Comparison of ENCODE assay signal across 8 cellular contexts in genomic region chr6:31079656-31080261, GRCh38. TPM values are rescaled to one million over a fixed set of nuclear protein-coding genes. Genes with fewer than 3 reads are reported as not detected.
DNase-seq lines count a peak whose midpoint lies in the region; ATAC-seq, FAIRE-seq and TF ChIP-seq lines count a peak whose summit lies in the region.

No MANE protein-coding gene starts in this region.

- H3K9me3 ChIP-seq in HEK293 (ENCODE audit: control insufficient read depth, insufficient read depth, low read depth, low read length) (no peaks in the 10 kb centered on the region), H1 (ENCODE audit: insufficient read depth in 2 of 2, low read depth in 1 of 2, low read length in 1 of 2) (no peaks in the 10 kb centered on the region), mucosa of descending colon (no peaks in the 10 kb centered on the region)

- peak overlapping the region; percentile 87; the same call in 1 of the 2 replicates for H2BK12ac ChIP-seq in H1 (ENCODE audit: low read depth, low read length)

- H3K18ac ChIP-seq in H1 (ENCODE audit: extremely low read depth, low read length): no peak overlapping the region

- no peaks in the 10 kb centered on the region for H3K36me3 ChIP-seq in HEK293 (ENCODE audit: control insufficient read depth in 2 of 2, insufficient read depth in 1 of 2, low read length in 2 of 2)
- H3K36me3 ChIP-seq in H1 (ENCODE audit: control insufficient read depth in 2 of 4, insufficient read depth in 4 of 4, low read length in 3 of 4): no peaks in the 10 kb centered on the region
- no peaks in the 10 kb centered on the region for H3K36me3 ChIP-seq in mucosa of descending colon (ENCODE audit: low read depth)

- no peak for FAIRE-seq in H1 (lab: Jason Lieb, UNC)

- no peak overlapping the region for H2AK5ac ChIP-seq in H1 (ENCODE audit: low read depth, low read length)

- no peaks in the 10 kb centered on the region for H4K20me1 ChIP-seq in H1 (replicated peaks in 1 of 2; ENCODE audit: control insufficient read depth in 1 of 2, insufficient read depth in 2 of 2, low read length in 2 of 2)

- H3K4me3 ChIP-seq in AG10803 (ENCODE audit: low read length): no peak overlapping the region
- 0 out of 2 replicates have a peak overlapping the region, but pooled peaks have one; percentile 16 for H3K4me3 ChIP-seq in HEK293 (ENCODE audit: low read depth, low read length)
- H3K4me3 ChIP-seq in H1 (ENCODE audit: extremely low read depth in 1 of 4, insufficient read depth in 2 of 4, low read depth in 3 of 4, low read length in 4 of 4): no peak overlapping the region
- H3K4me3 ChIP-seq in mucosa of descending colon: no peak overlapping the region

- DNase-seq in AG10803 (ENCODE audit: low read depth) (peak; percentile 58), NOMO-1 treated with dmso at 0.1 percent for 144 hours (lab: John Stamatoyannopoulos, UW; ENCODE audit: unreplicated experiment) (peak; percentile 26), H1 (ENCODE audit: low read depth in 1 of 2, low spot score in 2 of 2) (peak; percentile 29 to 84), mucosa of descending colon (peak in 2 of 3 donors; percentile 59 to 86)
- DNase-seq in activated CD8-positive, alpha-beta memory T cell treated with anti-CD3 and anti-CD28 coated beads, Interleukin-2, amount 50 U/mL, for 1 hour (ENCODE audit: extremely low read depth): peak; percentile 33
- peak; percentile 33 to 46 for DNase-seq in stimulated activated CD8-positive, alpha-beta memory T cell treated with anti-CD3 and anti-CD28 coated beads, Interleukin-7, amount 100 ng/mL, for 1 hour (ENCODE audit: low read depth in 2 of 2)

- ATAC-seq in mucosa of descending colon (peak; percentile 85), GM18519 (IDR thresholded peaks at IDR 0.05; ENCODE audit: low FRiP score, unreplicated experiment) (no peak)

- H3K14ac ChIP-seq in H1 (ENCODE audit: insufficient read length): no peak overlapping the region

- H4K5ac ChIP-seq in H1 (ENCODE audit: insufficient read length, low read depth, low read length): no peak overlapping the region

- no peak overlapping the region for H3K23ac ChIP-seq in H1 (ENCODE audit: insufficient read length)

- POLR2A ChIA-PET in HEK293 (lab: Yijun Ruan, JAX): interaction anchor here (0.5 to 1.5 kb wide), 6 partner anchors 9 to 168 kb away, joined by 3 to 15 read pairs (median 3); partner anchors contain the start of gene VARS2
- POLR2A ChIA-PET in H1 (lab: Charles Lee; ENCODE audit: partially characterized antibody): interaction anchor here (0.6 to 1.8 kb wide), 7 partner anchors 9 to 543 kb away, joined by 3 to 5 read pairs (median 4); partner anchors contain the start of gene VARS2

- H3K4ac ChIP-seq in H1 (replicated peaks; ENCODE audit: insufficient read length, low read depth, low read length): no peak overlapping the region

- no peak overlapping the region for H2BK5ac ChIP-seq in H1 (ENCODE audit: low read depth, low read length)

- 38% methylated on average over 22 of the region's 22 CpGs; no CpG with 5 or more reads in 1 of the 2 experiments for WGBS in H1 (ENCODE audit: extremely low coverage in 1 of 2, insufficient coverage in 1 of 2, insufficient read length in 1 of 2, insufficient replicate concordance in 2 of 2, low coverage in 1 of 2, low lambda C conversion rate in 2 of 2, missing lambda C conversion rate in 1 of 2), 2 experiments

- H3K79me1 ChIP-seq in H1 (ENCODE audit: low read depth, low read length): no peaks in the 10 kb centered on the region

- H3K27ac ChIP-seq in HEK293 (ENCODE audit: extremely low read depth, low read depth, low read length): no peak overlapping the region
- no peak overlapping the region for H3K27ac ChIP-seq in H1 (ENCODE audit: low read depth, low read length)

- H3K23me2 ChIP-seq in H1 (ENCODE audit: low read depth, low read length): 0 out of 2 replicates have a peak, but pooled peaks cover 2% of the 10 kb centered on the region

- H3K79me2 ChIP-seq in H1 (ENCODE audit: control insufficient read depth in 1 of 2, insufficient read depth in 2 of 2, low read length in 2 of 2): no peaks in the 10 kb centered on the region

- no peak overlapping the region for H3K9ac ChIP-seq in H1 (replicated peaks in 1 of 4; ENCODE audit: extremely low read depth in 1 of 4, low read depth in 3 of 4, low read length in 3 of 4)

- H4K8ac ChIP-seq in H1 (ENCODE audit: extremely low read depth, insufficient read depth, low read length): no peak overlapping the region

- TF ChIP-seq POLR2A in H1 (IDR thresholded peaks at IDR 0.05; ENCODE audit: control extremely low read depth in 1 of 2, low read depth in 2 of 2, low read length in 2 of 2): no peak

- no peak overlapping the region for H2BK120ac ChIP-seq in H1 (replicated peaks; ENCODE audit: low read depth, low read length)

- H2AFZ ChIP-seq in H1 (ENCODE audit: low read length): peak overlapping the region; percentile 81; the same call in 1 of the 2 replicates

- H4K91ac ChIP-seq in H1 (replicated peaks; ENCODE audit: insufficient read length, low read length): no peak overlapping the region

- H2BK15ac ChIP-seq in H1 (ENCODE audit: low read length): no peak overlapping the region; the same call in 1 of the 2 replicates

- peak; percentile 79 to 88 for TF ChIP-seq RAD21 in H1 (IDR thresholded peaks at IDR 0.05 in 1 of 2, conservative IDR thresholded peaks at IDR 0.05 in 1 of 2; ENCODE audit: low read depth in 2 of 2, low read length in 2 of 2)

- H3K4me2 ChIP-seq in H1 (ENCODE audit: insufficient read depth in 1 of 2, low read depth in 2 of 2, low read length in 2 of 2): peak overlapping the region in 1 of 2 experiments; percentile 37; a peak in 2 of 4 replicates

- H3K4me1 ChIP-seq in HEK293 (ENCODE audit: control insufficient read depth, insufficient read depth, low read length) (0 out of 2 replicates have a peak, but pooled peaks cover 6% of the 10 kb centered on the region), H1 (replicated peaks in 1 of 4; ENCODE audit: control insufficient read depth in 3 of 4, insufficient read depth in 4 of 4, low read length in 3 of 4) (peaks cover 0 to 4% (median 3%) of the 10 kb centered on the region in 4 experiments; a peak in 6 of 7 replicates), mucosa of descending colon (ENCODE audit: low read depth) (peaks cover 3% of the 10 kb centered on the region)

- CTCF ChIA-PET in HEK293 (lab: Yijun Ruan, JAX): interaction anchor here (0.6 to 8.9 kb wide), 67 partner anchors 8 to 751 kb away, joined by 3 to 206 read pairs (median 4); partner anchors contain the start of genes DDR1, IER3, PSORS1C1 and VARS2
- CTCF ChIA-PET in H1 (lab: Charles Lee; ENCODE audit: partially characterized antibody): interaction anchor here (0.5 to 13.3 kb wide), 68 partner anchors 7 to 627 kb away, joined by 3 to 285 read pairs (median 4); partner anchors contain the start of genes MUC22, MUCL3, POU5F1 and PSORS1C2

- TF ChIP-seq EP300 in H1 (IDR thresholded peaks at IDR 0.05; ENCODE audit: borderline replicate concordance in 1 of 2, low read depth in 2 of 2, low read length in 2 of 2): peak in 1 of 2 experiments; percentile 28; a peak in 1 of 3 replicates

- intact Hi-C loops in mucosa of descending colon (cut with DNase I, micrococcal nuclease): loop anchor here in 1 of 2 donors (10.0 kb wide), 1 partner anchor 255 kb away; no protein-coding TSS in a partner anchor

- TF ChIP-seq CTCF in AG10803 (conservative IDR thresholded peaks at IDR 0.05; ENCODE audit: low read length): peak; percentile 84
- peak; percentile 49; the same call in 1 of the 2 replicates for TF ChIP-seq CTCF in HEK293 (tag by site-specific recombination; IDR thresholded peaks at IDR 0.05)
- peak; percentile 27 to 83 (median 76) for TF ChIP-seq CTCF in H1 (IDR thresholded peaks at IDR 0.05; ENCODE audit: control extremely low read depth in 1 of 3, insufficient read depth in 1 of 3, low read depth in 1 of 3, low read length in 3 of 3)
- TF ChIP-seq CTCF in mucosa of descending colon (IDR thresholded peaks at IDR 0.05): peak; percentile 53

- H3K56ac ChIP-seq in H1 (replicated peaks; ENCODE audit: insufficient read length, low read depth, low read length): no peak overlapping the region

- H2BK20ac ChIP-seq in H1 (ENCODE audit: low read length): 0 out of 2 replicates have a peak overlapping the region, but pooled peaks have one; percentile 48

- H3K27me3 ChIP-seq in H1 (replicated peaks in 1 of 4; ENCODE audit: control insufficient read depth in 3 of 4, extremely low read depth in 1 of 4, insufficient read depth in 3 of 4, low read length in 3 of 4): no peaks in the 10 kb centered on the region

RNA-seq across cellular contexts. Expression of gene C6orf15, which starts 32.6 kb away (rescaled TPM):
- total RNA-seq in H1 (2021; fragmentation: NEBNext Ultra II Directional; extraction: Animal tissue kit (Norgen Biotek cat#: 25700)): not detected in 2 replicates
- 0.06 TPM in 1 of 2 replicates, not detected in the other for polyA plus RNA-seq in H1 (2011; rRNA removed)
- not detected for polyA plus RNA-seq in H1 (2011; cell fraction: cytosol; rRNA removed)
- 0.30 TPM for polyA plus RNA-seq in H1 (2011; cell fraction: nucleus; rRNA removed)
- not detected in 4 replicates for polyA plus RNA-seq in H1 (2012, experiment 1 of 2)
- polyA plus RNA-seq in H1 (2012, experiment 2 of 2): not detected
- 0.06 TPM for polyA plus RNA-seq in H1 (2013, experiment 1 of 2)
- not detected for polyA plus RNA-seq in H1 (2013, experiment 2 of 2)
- 0.25 TPM in 1 of 2 replicates, not detected in the other for polyA minus RNA-seq in H1 (2011; rRNA and poly(A)+ RNA removed)
- polyA minus RNA-seq in H1 (2011; cell fraction: cytosol; rRNA and poly(A)+ RNA removed): 1.0 TPM
- not detected for polyA minus RNA-seq in H1 (2011; cell fraction: nucleus; rRNA and poly(A)+ RNA removed)
- not detected for total RNA-seq in mucosa of descending colon

RNA-seq across cellular contexts. Expression of gene PSORS1C1, which starts 34.8 kb away (rescaled TPM):
- total RNA-seq in H1 (2021; fragmentation: NEBNext Ultra II Directional; extraction: Animal tissue kit (Norgen Biotek cat#: 25700)): 0.36 and 0.52 TPM in 2 replicates
- 0.12 and 0.30 TPM in 2 replicates for polyA plus RNA-seq in H1 (2011; rRNA removed)
- 0.37 TPM for polyA plus RNA-seq in H1 (2011; cell fraction: cytosol; rRNA removed)
- polyA plus RNA-seq in H1 (2011; cell fraction: nucleus; rRNA removed): 1.7 TPM
- polyA plus RNA-seq in H1 (2012, experiment 1 of 2): 0.20 to 0.64 TPM (median 0.48 TPM) in 4 replicates
- polyA plus RNA-seq in H1 (2012, experiment 2 of 2): not detected
- polyA plus RNA-seq in H1 (2013, experiment 1 of 2): 0.12 TPM
- 0.55 TPM for polyA plus RNA-seq in H1 (2013, experiment 2 of 2)
- 0.09 TPM in 1 of 2 replicates, not detected in the other for polyA minus RNA-seq in H1 (2011; rRNA and poly(A)+ RNA removed)
- polyA minus RNA-seq in H1 (2011; cell fraction: cytosol; rRNA and poly(A)+ RNA removed): not detected
- not detected for polyA minus RNA-seq in H1 (2011; cell fraction: nucleus; rRNA and poly(A)+ RNA removed)
- 10 to 100 TPM in 1 of 3 donors, 1 to 10 TPM in 2; 2.4 to 11.1 (median 4.6) TPM for total RNA-seq in mucosa of descending colon

RNA-seq across cellular contexts. Expression of gene CDSN, which starts 40.5 kb away (rescaled TPM):
- not detected in 2 replicates for total RNA-seq in H1 (2021; fragmentation: NEBNext Ultra II Directional; extraction: Animal tissue kit (Norgen Biotek cat#: 25700))
- polyA plus RNA-seq in H1 (2011; rRNA removed): not detected in 2 replicates
- not detected for polyA plus RNA-seq in H1 (2011; cell fraction: cytosol; rRNA removed)
- polyA plus RNA-seq in H1 (2011; cell fraction: nucleus; rRNA removed): not detected
- polyA plus RNA-seq in H1 (2012, experiment 1 of 2): not detected in 4 replicates
- polyA plus RNA-seq in H1 (2012, experiment 2 of 2): not detected
- polyA plus RNA-seq in H1 (2013, experiment 1 of 2): not detected
- not detected for polyA plus RNA-seq in H1 (2013, experiment 2 of 2)
- polyA minus RNA-seq in H1 (2011; rRNA and poly(A)+ RNA removed): not detected in 2 replicates
- not detected for polyA minus RNA-seq in H1 (2011; cell fraction: cytosol; rRNA and poly(A)+ RNA removed)
- polyA minus RNA-seq in H1 (2011; cell fraction: nucleus; rRNA and poly(A)+ RNA removed): not detected
- total RNA-seq in mucosa of descending colon: not detected

RNA-seq across cellular contexts. Expression of gene PSORS1C2, which starts 59.1 kb away (rescaled TPM):
- not detected in 2 replicates for total RNA-seq in H1 (2021; fragmentation: NEBNext Ultra II Directional; extraction: Animal tissue kit (Norgen Biotek cat#: 25700))
- polyA plus RNA-seq in H1 (2011; rRNA removed): 0.11 and 0.58 TPM in 2 replicates
- 0.39 TPM for polyA plus RNA-seq in H1 (2011; cell fraction: cytosol; rRNA removed)
- 1.4 TPM for polyA plus RNA-seq in H1 (2011; cell fraction: nucleus; rRNA removed)
- polyA plus RNA-seq in H1 (2012, experiment 1 of 2): 0.52 to 0.62 TPM (median 0.57 TPM) in 3 of 4 replicates, not detected in the other
- polyA plus RNA-seq in H1 (2012, experiment 2 of 2): 0.21 TPM
- 1.6 TPM for polyA plus RNA-seq in H1 (2013, experiment 1 of 2)
- 1.6 TPM for polyA plus RNA-seq in H1 (2013, experiment 2 of 2)
- polyA minus RNA-seq in H1 (2011; rRNA and poly(A)+ RNA removed): not detected in 2 replicates
- not detected for polyA minus RNA-seq in H1 (2011; cell fraction: cytosol; rRNA and poly(A)+ RNA removed)
- polyA minus RNA-seq in H1 (2011; cell fraction: nucleus; rRNA and poly(A)+ RNA removed): not detected
- total RNA-seq in mucosa of descending colon: not detected
